ENCODE assay signal across 8 cellular contexts in the genomic region with DNA sequence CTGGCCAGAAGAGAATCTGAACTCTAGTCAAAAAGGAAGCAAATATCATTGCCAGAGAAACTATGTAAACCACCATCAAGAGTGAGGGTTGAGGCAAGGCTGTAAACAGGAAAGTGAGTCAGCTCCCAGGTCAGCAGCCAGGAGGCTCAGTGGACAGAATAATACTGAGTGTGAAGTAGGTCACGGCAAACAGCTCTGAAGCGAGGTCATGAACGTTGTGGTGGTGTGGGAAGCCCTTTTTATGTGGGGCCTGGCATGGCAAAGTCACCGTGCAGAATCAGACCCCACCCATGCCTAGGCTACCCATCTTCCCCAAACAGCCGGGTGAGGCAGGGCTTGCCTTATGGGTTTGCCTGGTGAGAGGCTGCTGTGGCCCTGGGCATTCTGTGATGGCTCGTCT. TPM values are rescaled to one million over a fixed set of nuclear protein-coding genes. Genes with fewer than 3 reads are reported as not detected.
DNase-seq lines count a peak whose midpoint lies in the region; ATAC-seq lines count a peak whose summit lies in the region.

No MANE protein-coding gene starts in this region.

- H3K27ac Mint-ChIP-seq in activated naive CD8-positive, alpha-beta T cell treated with anti-CD3 and anti-CD28 coated beads, Interleukin-2, amount 10 ng/mL, durations not matched to agents 7 days and 5 days = peak overlapping the region; percentile 99

- no peak overlapping the region for H3K4me3 ChIP-seq in SJSA1

- H3K36me3 Mint-ChIP-seq in activated naive CD8-positive, alpha-beta T cell treated with anti-CD3 and anti-CD28 coated beads, Interleukin-2, amount 10 ng/mL, durations not matched to agents 7 days and 5 days = peaks cover 29% of the 10 kb centered on the region

- ATAC-seq in GM21447 (IDR thresholded peaks at IDR 0.05; ENCODE audit: unreplicated experiment) (peak; percentile 42), GM21717 (IDR thresholded peaks at IDR 0.05; ENCODE audit: unreplicated experiment) (no peak)
- peak; percentile 76 for ATAC-seq in activated naive CD8-positive, alpha-beta T cell treated with anti-CD3 and anti-CD28 coated beads, Interleukin-2, amount 10 ng/mL, durations not matched to agents 7 days and 5 days (ENCODE audit: low read depth)

- peaks cover 9% of the 10 kb centered on the region for H3K9me3 Mint-ChIP-seq in activated naive CD8-positive, alpha-beta T cell treated with anti-CD3 and anti-CD28 coated beads, Interleukin-2, amount 10 ng/mL, durations not matched to agents 7 days and 5 days

- H3K36me3 ChIP-seq in SJSA1 = no peaks in the 10 kb centered on the region

- POLR2A ChIA-PET in activated naive CD8-positive, alpha-beta T cell treated with anti-CD3 and anti-CD28 coated beads, Interleukin-2, amount 10 ng/mL, durations not matched to agents 7 days and 5 days (lab: Charles Lee) = interaction anchor here (0.6 to 3.2 kb wide), 6 partner anchors 11 to 936 kb away, joined by 3 to 12 read pairs (median 6); partner anchors contain the start of gene FSIP1

- peak overlapping the region; percentile 71 for H3K4me3 Mint-ChIP-seq in activated naive CD8-positive, alpha-beta T cell treated with anti-CD3 and anti-CD28 coated beads, Interleukin-2, amount 10 ng/mL, durations not matched to agents 7 days and 5 days

- no peaks in the 10 kb centered on the region for H3K27me3 Mint-ChIP-seq in activated naive CD8-positive, alpha-beta T cell treated with anti-CD3 and anti-CD28 coated beads, Interleukin-2, amount 10 ng/mL, durations not matched to agents 7 days and 5 days

- no peaks in the 10 kb centered on the region for H3K9me3 ChIP-seq in SJSA1 (replicated peaks)

- peak overlapping the region; percentile 66 for H3K27ac ChIP-seq in SJSA1

- peaks cover 66% of the 10 kb centered on the region for H3K4me1 Mint-ChIP-seq in activated naive CD8-positive, alpha-beta T cell treated with anti-CD3 and anti-CD28 coated beads, Interleukin-2, amount 10 ng/mL, durations not matched to agents 7 days and 5 days

- peaks cover 37% of the 10 kb centered on the region for H3K4me1 ChIP-seq in SJSA1 (replicated peaks)

- H3K27me3 ChIP-seq in SJSA1 (replicated peaks) = no peaks in the 10 kb centered on the region

- peak; percentile 82 to 83 for DNase-seq in SJSA1 (ENCODE audit: low read depth in 1 of 2, low spot score in 2 of 2)
- peak; percentile 65 for DNase-seq in activated naive CD8-positive, alpha-beta T cell treated with anti-CD3 and anti-CD28 coated beads, Interleukin-2, amount 10 ng/mL, durations not matched to agents 7 days and 5 days
- DNase-seq in iris pigment epithelial cell (ENCODE audit: low read depth) = peak; percentile 98
- DNase-seq in stimulated activated CD8-positive, alpha-beta memory T cell treated with anti-CD3 and anti-CD28 coated beads, Interleukin-12 subunit alpha, Interleukin-12 subunit beta, amount 100 ng/mL, for 1 hour (ENCODE audit: low read depth) = peak; percentile 50
- DNase-seq in cerebellar nuclear complex (lab: John Stamatoyannopoulos, UW) = no peak
- no peak for DNase-seq in NCI-H2171 treated with DMSO at 0.1 percent for 48 hours (lab: John Stamatoyannopoulos, UW)

RNA-seq across cellular contexts. Expression of gene THBS1, which starts 43.9 kb away (rescaled TPM):
- total RNA-seq in SJSA1 (2014; rRNA removed; shearing (Covaris generic)) = 332 and 499 TPM in 2 replicates
- 1 to 10 TPM; 5.4 to 6.0 TPM for total RNA-seq in activated naive CD8-positive, alpha-beta T cell treated with anti-CD3 and anti-CD28 coated beads, Interleukin-2, amount 10 ng/mL, durations not matched to agents 7 days and 5 days

Comparison
In these comparisons a context has a peak if more than half of its experiments do, and no peak if none do; other contexts are left out.
1. DNase-seq: peak in SJSA1 (2 of 2), activated naive CD8-positive, alpha-beta T cell treated with anti-CD3 and anti-CD28 coated beads, Interleukin-2, amount 10 ng/mL, durations not matched to agents 7 days and 5 days (single experiment), iris pigment epithelial cell (single experiment) and stimulated activated CD8-positive, alpha-beta memory T cell treated with anti-CD3 and anti-CD28 coated beads, Interleukin-12 subunit alpha, Interleukin-12 subunit beta, amount 100 ng/mL, for 1 hour (single experiment); none in cerebellar nuclear complex (0 of 2) and NCI-H2171 treated with DMSO at 0.1 percent for 48 hours (single experiment).
2. RNA of gene THBS1, which starts 43.9 kb away (total RNA-seq): 332 to 499 TPM in SJSA1; 5.4 to 6.0 TPM in activated naive CD8-positive, alpha-beta T cell treated with anti-CD3 and anti-CD28 coated beads, Interleukin-2, amount 10 ng/mL, durations not matched to agents 7 days and 5 days; every median in the first group is over 10 times any median in the second.